In genomic region chr17:31492880-31493655, GRCh38 we compare ENCODE assay signal across 9 cellular contexts.
DNase-seq lines count a peak whose midpoint lies in the region; ATAC-seq, FAIRE-seq and TF ChIP-seq lines count a peak whose summit lies in the region.
"Had no signal": no experiment of that assay in that cellular context is flagged by ENCODE, and none has a peak within 500 bp of the region (broad histone marks: within the 10 kb centered on the region; RNA-seq: fewer than 3 reads in every experiment).

No MANE protein-coding gene starts in this region.

- no peaks in the 10 kb centered on the region for H3K27me3 Mint-ChIP-seq in progenitor cell of endocrine pancreas

- peak overlapping the region; percentile 93 to 96 for H3K27ac Mint-ChIP-seq in activated naive CD4-positive, alpha-beta T cell treated with anti-CD3 and anti-CD28 coated beads, Interleukin-2, amount 50 U/mL, for 72 hours
- peak overlapping the region; percentile 37 for H3K27ac Mint-ChIP-seq in progenitor cell of endocrine pancreas

- no peak for TF ChIP-seq POLR2A in GM12891 (IDR thresholded peaks at IDR 0.05; ENCODE audit: low read depth, low read length)

- no peaks in the 10 kb centered on the region for H3K9me3 ChIP-seq in WERI-Rb-1 (ENCODE audit: severe bottlenecking)

- no peak overlapping the region for H3K4me3 ChIP-seq in WERI-Rb-1 (ENCODE audit: low read depth, low read length)

- H3K27me3 ChIP-seq in WERI-Rb-1 (ENCODE audit: insufficient read depth, low read depth, severe bottlenecking) = no peaks in the 10 kb centered on the region

- TF ChIP-seq CTCF in progenitor cell of endocrine pancreas (IDR thresholded peaks at IDR 0.05; ENCODE audit: unreplicated experiment) (no peak), WERI-Rb-1 (IDR thresholded peaks at IDR 0.05; ENCODE audit: low read depth, low read length) (no peak)

- ATAC-seq in activated naive CD4-positive, alpha-beta T cell treated with anti-CD3 and anti-CD28 coated beads, Interleukin-2, amount 50 U/mL, for 72 hours = peak; percentile 44 to 58

- H3K4me1 Mint-ChIP-seq in progenitor cell of endocrine pancreas (ENCODE audit: low read depth) = peaks cover 58% of the 10 kb centered on the region
- H3K4me1 Mint-ChIP-seq: nephron had no signal

- no peak overlapping the region for H3K4me3 Mint-ChIP-seq in progenitor cell of endocrine pancreas (ENCODE audit: low read depth)
- H3K4me3 Mint-ChIP-seq: nephron had no signal

- peak; percentile 85 for FAIRE-seq in GM12891 (lab: Jason Lieb, UNC)

- peak; percentile 53 for DNase-seq in GM12891 (ENCODE audit: insufficient read length, low spot score)
- peak; percentile 81 for DNase-seq in SIG-M5 (lab: John Stamatoyannopoulos, UW)
- DNase-seq in activated naive CD4-positive, alpha-beta T cell treated with anti-CD3 and anti-CD28 coated beads, Interleukin-2, amount 50 U/mL, for 72 hours (ENCODE audit: low spot score in 2 of 2) = peak in 1 of 2 donors; percentile 53
- DNase-seq in progenitor cell of endocrine pancreas (ENCODE audit: low spot score, unreplicated experiment) = no peak
- DNase-seq in DMS79 (lab: John Stamatoyannopoulos, UW) = no peak
- DNase-seq in kidney glomerular epithelial cell (lab: John Stamatoyannopoulos, UW) = no peak
- no peak for DNase-seq in NCI-H2171 treated with DMSO at 0.1 percent for 48 hours (lab: John Stamatoyannopoulos, UW)
- no peak for DNase-seq in WERI-Rb-1

- no peak overlapping the region for H3K27ac ChIP-seq in WERI-Rb-1

- H3K36me3 Mint-ChIP-seq in activated naive CD4-positive, alpha-beta T cell treated with anti-CD3 and anti-CD28 coated beads, Interleukin-2, amount 50 U/mL, for 72 hours = peaks cover 0 to 5% of the 10 kb centered on the region in 2 donors
- H3K36me3 Mint-ChIP-seq in progenitor cell of endocrine pancreas (ENCODE audit: insufficient read depth) = no peaks in the 10 kb centered on the region

- H3K9me3 Mint-ChIP-seq in activated naive CD4-positive, alpha-beta T cell treated with anti-CD3 and anti-CD28 coated beads, Interleukin-2, amount 50 U/mL, for 72 hours = no peaks in the 10 kb centered on the region
- H3K9me3 Mint-ChIP-seq in progenitor cell of endocrine pancreas (ENCODE audit: low read depth) = no peaks in the 10 kb centered on the region
- H3K9me3 Mint-ChIP-seq: nephron had no signal

- H3K36me3 ChIP-seq in WERI-Rb-1 = no peaks in the 10 kb centered on the region

TF ChIP-seq in GM12891, 5 proteins besides CTCF, POLR2A, EP300 and RAD21:
- no peak for TF ChIP-seq POLR2AphosphoS5 (IDR thresholded peaks at IDR 0.05; ENCODE audit: low read depth, low read length)
- TF ChIP-seq SPI1 (IDR thresholded peaks at IDR 0.05; ENCODE audit: low read depth, low read length) = peak; percentile 95
- no peak for TF ChIP-seq TAF1 (IDR thresholded peaks at IDR 0.05; ENCODE audit: low read depth, low read length)
- TF ChIP-seq PAX5 (IDR thresholded peaks at IDR 0.05; ENCODE audit: insufficient read depth, low read length, severe bottlenecking) = no peak
- TF ChIP-seq POU2F2 (IDR thresholded peaks at IDR 0.05; ENCODE audit: low read depth, low read length) = peak; percentile 78; the same call in 1 of the 2 replicates

Comparison
In these comparisons a context has a peak if more than half of its experiments do, and no peak if none do; other contexts are left out.
1. DNase-seq: peak in GM12891 (single experiment) and SIG-M5 (single experiment); none in progenitor cell of endocrine pancreas (single experiment), DMS79 (single experiment), kidney glomerular epithelial cell (single experiment), NCI-H2171 treated with DMSO at 0.1 percent for 48 hours (single experiment) and WERI-Rb-1 (single experiment).